In genomic region chr9:14846871-14847311, GRCh38 we compare ENCODE assay signal across 7 cellular contexts.
DNase-seq lines count a peak whose midpoint lies in the region; ATAC-seq, FAIRE-seq and TF ChIP-seq lines count a peak whose summit lies in the region.

No MANE protein-coding gene starts in this region.

- H3K4me3 Mint-ChIP-seq in activated naive CD8-positive, alpha-beta T cell treated with anti-CD3 and anti-CD28 coated beads, Interleukin-2, amount 50 U/mL, for 24 hours, result no peak overlapping the region

- H3K27ac Mint-ChIP-seq in activated naive CD8-positive, alpha-beta T cell treated with anti-CD3 and anti-CD28 coated beads, Interleukin-2, amount 50 U/mL, for 24 hours, result no peak overlapping the region

- H3K36me3 Mint-ChIP-seq in activated naive CD8-positive, alpha-beta T cell treated with anti-CD3 and anti-CD28 coated beads, Interleukin-2, amount 50 U/mL, for 24 hours (ENCODE audit: low read depth), result no peaks in the 10 kb centered on the region

- peak; percentile 98 for ATAC-seq in GM21576 (IDR thresholded peaks at IDR 0.05; ENCODE audit: unreplicated experiment)
- ATAC-seq in activated naive CD8-positive, alpha-beta T cell treated with anti-CD3 and anti-CD28 coated beads, Interleukin-2, amount 50 U/mL, for 24 hours, result peak; percentile 77

- FAIRE-seq in HTR-8/SVneo (lab: Jason Lieb, UNC), result no peak

- TF ChIP-seq CTCF in GM10266 (IDR thresholded peaks at IDR 0.05; ENCODE audit: control insufficient read depth, insufficient read depth, low read depth, missing control alignments), result peak; percentile 74

- peaks cover 6% of the 10 kb centered on the region for H3K27me3 Mint-ChIP-seq in activated naive CD8-positive, alpha-beta T cell treated with anti-CD3 and anti-CD28 coated beads, Interleukin-2, amount 50 U/mL, for 24 hours

- peak; percentile 65 for DNase-seq in GM10266 (ENCODE audit: extremely low spot score)
- peak; percentile 45 for DNase-seq in HTR-8/SVneo (ENCODE audit: insufficient read length, low spot score)
- DNase-seq in SK-N-DZ (ENCODE audit: low spot score), result peak; percentile 66
- DNase-seq in activated naive CD8-positive, alpha-beta T cell treated with anti-CD3 and anti-CD28 coated beads, Interleukin-2, amount 50 U/mL, for 24 hours, result peak; percentile 67
- peak; percentile 83 for DNase-seq in islet precursor cell
- peak; percentile 8 to 20 (median 11) for DNase-seq in stimulated activated CD4-positive, alpha-beta T cell treated with anti-CD3 and anti-CD28 coated beads, TNF-alpha, amount 100 ng/mL, for 4 hours (ENCODE audit: low read depth in 3 of 3)

- no peaks in the 10 kb centered on the region for H3K4me1 Mint-ChIP-seq in activated naive CD8-positive, alpha-beta T cell treated with anti-CD3 and anti-CD28 coated beads, Interleukin-2, amount 50 U/mL, for 24 hours

- H3K9me3 Mint-ChIP-seq in activated naive CD8-positive, alpha-beta T cell treated with anti-CD3 and anti-CD28 coated beads, Interleukin-2, amount 50 U/mL, for 24 hours, result no peaks in the 10 kb centered on the region

Comparison
In these comparisons a context has a peak if more than half of its experiments do, and no peak if none do; other contexts are left out.
1. Peak in every context shown above with its lines: DNase-seq and ATAC-seq.
2. DNase-seq: peak in every context shown above with its lines; median percentile 83 in islet precursor cell; 67 in activated naive CD8-positive, alpha-beta T cell treated with anti-CD3 and anti-CD28 coated beads, Interleukin-2, amount 50 U/mL, for 24 hours; 66 in SK-N-DZ; 65 in GM10266; 45 in HTR-8/SVneo; 11 in stimulated activated CD4-positive, alpha-beta T cell treated with anti-CD3 and anti-CD28 coated beads, TNF-alpha, amount 100 ng/mL, for 4 hours.